Comparison of ENCODE assay signal across 28 cellular contexts in genomic region chr3:132395126-132395525, GRCh38.
"Had no signal": no experiment of that assay in that cellular context is flagged by ENCODE, and none has a peak within 500 bp of the region (broad histone marks: within the 10 kb centered on the region; RNA-seq: fewer than 3 reads in every experiment).

No MANE protein-coding gene starts in this region.

- H3K36me3 Mint-ChIP-seq: memory B cell; mesothelial cell of epicardium; natural killer cell treated with Interleukin-12 subunit alpha and Interleukin-12 subunit beta and Interleukin-15 and Interleukin-18, amount 100 ng/mL, for 72 hours; stimulated activated naive B cell treated with anti-CD40 and anti-IgM and Interleukin-4, amounts not matched to agents 10 μg/mL and 1 μg/mL and 100 μg/mL, for 72 hours had no signal

- H3K4me1 Mint-ChIP-seq: memory B cell, naive B cell, neural crest cell had no signal

- H3K27me3 Mint-ChIP-seq: memory B cell; naive B cell; progenitor cell of endocrine pancreas; stimulated activated naive B cell treated with anti-CD40 and anti-IgM and Interleukin-4, amounts not matched to agents 10 μg/mL and 1 μg/mL and 100 μg/mL, for 72 hours; stimulated activated naive CD8-positive, alpha-beta T cell treated with anti-CD3 and anti-CD28 coated beads, Interleukin-15, Interleukin-2, amounts not matched to agents 100 ng/mL and 50 ng/mL, for 24 hours had no signal

- H3K9me3 ChIP-seq: esophagus squamous epithelium, mucosa of descending colon, neutrophil, right lobe of liver, thoracic aorta, transverse colon, upper lobe of right lung, uterus had no signal

- H3K36me3 ChIP-seq: esophagus squamous epithelium, neutrophil, right lobe of liver, thoracic aorta, transverse colon, upper lobe of right lung, uterus had no signal

- H3K4me1 ChIP-seq: esophagus squamous epithelium, parathyroid adenoma, right lobe of liver, transverse colon, upper lobe of right lung, uterus had no signal

- DNase-seq: dermis blood vessel endothelial cell; effector memory CD4-positive, alpha-beta T cell; erythroblast; esophagus squamous epithelium; hypothalamus; kidney; mucosa of descending colon; naive B cell; right lobe of liver; small intestine; stimulated activated CD4-positive, alpha-beta T cell treated with anti-CD3 and anti-CD28 coated beads, Interleukin-15, amount 100 ng/mL, for 24 hours; stimulated activated CD4-positive, alpha-beta T cell treated with anti-CD3 and anti-CD28 coated beads, Interleukin-2, amount 100 ng/mL, for 48 hours; stimulated activated naive B cell treated with anti-CD40 and anti-IgM and Interleukin-4, amounts not matched to agents 10 μg/mL and 1 μg/mL and 100 μg/mL, for 72 hours; transverse colon; upper lobe of right lung; uterus had no signal

- H3K9me3 Mint-ChIP-seq: natural killer cell treated with Interleukin-12 subunit alpha and Interleukin-12 subunit beta and Interleukin-15 and Interleukin-18, amount 100 ng/mL, for 72 hours; neural crest cell had no signal

- H2AFZ ChIP-seq: parathyroid adenoma had no signal

- H3K4me3 ChIP-seq: coronary artery, esophagus squamous epithelium, lung, mucosa of descending colon, right lobe of liver, thoracic aorta, transverse colon, upper lobe of right lung, uterus had no signal

- H3K27ac Mint-ChIP-seq: memory B cell; naive B cell; natural killer cell treated with Interleukin-12 subunit alpha and Interleukin-12 subunit beta and Interleukin-15 and Interleukin-18, amount 100 ng/mL, for 72 hours; progenitor cell of endocrine pancreas; stimulated activated naive B cell treated with anti-CD40 and anti-IgM and Interleukin-4, amounts not matched to agents 10 μg/mL and 1 μg/mL and 100 μg/mL, for 72 hours; stimulated activated naive CD8-positive, alpha-beta T cell treated with anti-CD3 and anti-CD28 coated beads, Interleukin-15, Interleukin-2, amounts not matched to agents 100 ng/mL and 50 ng/mL, for 24 hours had no signal

- H3K4me3 Mint-ChIP-seq: memory B cell; mesothelial cell of epicardium; naive B cell; natural killer cell treated with Interleukin-12 subunit alpha and Interleukin-12 subunit beta and Interleukin-15 and Interleukin-18, amount 100 ng/mL, for 72 hours; neural crest cell; stimulated activated naive B cell treated with anti-CD40 and anti-IgM and Interleukin-4, amounts not matched to agents 10 μg/mL and 1 μg/mL and 100 μg/mL, for 72 hours; stimulated activated naive CD8-positive, alpha-beta T cell treated with anti-CD3 and anti-CD28 coated beads, Interleukin-15, Interleukin-2, amounts not matched to agents 100 ng/mL and 50 ng/mL, for 24 hours had no signal

- H3K79me2 ChIP-seq: parathyroid adenoma had no signal

- ATAC-seq: left lobe of liver; mucosa of descending colon; natural killer cell treated with Interleukin-12 subunit alpha and Interleukin-12 subunit beta and Interleukin-15 and Interleukin-18, amount 100 ng/mL, for 72 hours; right lobe of liver; stimulated activated naive B cell treated with anti-CD40 and anti-IgM and Interleukin-4, amounts not matched to agents 10 μg/mL and 1 μg/mL and 100 μg/mL, for 72 hours; upper lobe of right lung had no signal

- H3K27me3 ChIP-seq: esophagus squamous epithelium, neutrophil, right lobe of liver, transverse colon, upper lobe of right lung, uterus had no signal

- H3K27ac ChIP-seq: coronary artery, esophagus squamous epithelium, neutrophil, parathyroid adenoma, right lobe of liver, thoracic aorta, transverse colon, upper lobe of right lung, uterus had no signal

- H3K9ac ChIP-seq: parathyroid adenoma had no signal
